ENCODE assay signal across 7 cellular contexts in the genomic region with DNA sequence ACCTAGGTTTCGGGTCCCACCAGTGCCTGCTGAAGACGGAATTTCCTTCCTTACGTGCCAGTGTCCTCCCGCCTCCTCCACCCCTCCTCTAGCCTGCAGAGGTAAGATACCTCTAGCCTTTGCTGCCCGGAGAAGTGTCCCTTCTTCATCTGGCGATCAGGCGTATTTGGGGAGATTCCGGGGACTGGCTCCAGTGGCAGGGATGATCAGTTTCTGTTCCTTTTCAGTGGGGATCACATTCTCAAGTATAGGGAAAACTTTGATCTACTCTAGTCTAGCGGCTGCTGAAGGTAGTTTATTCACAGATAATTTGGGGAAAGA. TPM values are rescaled to one million over a fixed set of nuclear protein-coding genes. Genes with fewer than 3 reads are reported as not detected.
DNase-seq lines count a peak whose midpoint lies in the region; ATAC-seq and TF ChIP-seq lines count a peak whose summit lies in the region.

No MANE protein-coding gene starts in this region.

- peaks cover 45% of the 10 kb centered on the region for H3K4me1 Mint-ChIP-seq in activated CD4-positive, alpha-beta memory T cell treated with anti-CD3 and anti-CD28 coated beads for 36 hours (ENCODE audit: low read depth)

- no peak for ATAC-seq in HG03469 (IDR thresholded peaks at IDR 0.05; ENCODE audit: unreplicated experiment)

- CTCF ChIA-PET in activated CD4-positive, alpha-beta memory T cell treated with anti-CD3 and anti-CD28 coated beads for 36 hours (lab: Charles Lee) = interaction anchor here (0.8 to 3.2 kb wide), 3 partner anchors 75 to 140 kb away, joined by 3 to 11 read pairs (median 4); no protein-coding TSS in a partner anchor

- H3K9me3 ChIP-seq in iPS DF 6.9 (ENCODE audit: control insufficient read depth, insufficient read depth, low read length) = no peaks in the 10 kb centered on the region
- H3K9me3 ChIP-seq in skeletal muscle satellite cell (replicated peaks; ENCODE audit: low read length) = no peaks in the 10 kb centered on the region

- H3K4me1 ChIP-seq in iPS DF 6.9 (ENCODE audit: control insufficient read depth, insufficient read depth, low read length) (no peaks in the 10 kb centered on the region), skeletal muscle satellite cell (ENCODE audit: control insufficient read depth, insufficient read depth, low read length) (peaks cover 16% of the 10 kb centered on the region)

- H3K27me3 Mint-ChIP-seq in activated CD4-positive, alpha-beta memory T cell treated with anti-CD3 and anti-CD28 coated beads for 36 hours = no peaks in the 10 kb centered on the region

- H3K36me3 Mint-ChIP-seq in activated CD4-positive, alpha-beta memory T cell treated with anti-CD3 and anti-CD28 coated beads for 36 hours = no peaks in the 10 kb centered on the region

- peak overlapping the region; percentile 96 for H3K4me3 ChIP-seq in GM12865 (ENCODE audit: low read depth, low read length)
- H3K4me3 ChIP-seq in iPS DF 6.9 (ENCODE audit: low read length) = peak overlapping the region; percentile 86
- H3K4me3 ChIP-seq in skeletal muscle satellite cell (ENCODE audit: low read length) = peak overlapping the region; percentile 94

- TF ChIP-seq CTCF in GM12865 (IDR thresholded peaks at IDR 0.05; ENCODE audit: insufficient read depth, low read depth, low read length, missing control alignments) = no peak

- POLR2A ChIA-PET in activated CD4-positive, alpha-beta memory T cell treated with anti-CD3 and anti-CD28 coated beads for 36 hours (lab: Charles Lee) = no interaction called here

- peak overlapping the region; percentile 80 for H3K4me3 Mint-ChIP-seq in activated CD4-positive, alpha-beta memory T cell treated with anti-CD3 and anti-CD28 coated beads for 36 hours

- peak overlapping the region; percentile 65 for H3K27ac Mint-ChIP-seq in activated CD4-positive, alpha-beta memory T cell treated with anti-CD3 and anti-CD28 coated beads for 36 hours

- DNase-seq in GM12865 (ENCODE audit: low read depth) = no peak
- DNase-seq in HS-27A (ENCODE audit: low read depth) = peak; percentile 5
- DNase-seq in activated CD4-positive, alpha-beta memory T cell treated with anti-CD3 and anti-CD28 coated beads for 36 hours = no peak
- no peak for DNase-seq in iPS DF 6.9 (ENCODE audit: low read depth, low spot score)
- DNase-seq in effector CD4-positive, alpha-beta T cell = no peak

- H3K9ac ChIP-seq in skeletal muscle satellite cell (ENCODE audit: low read depth, low read length) = peak overlapping the region; percentile 95

- intact Hi-C loops in activated CD4-positive, alpha-beta memory T cell treated with anti-CD3 and anti-CD28 coated beads for 36 hours (cut with micrococcal nuclease) = no loop called here

- H3K36me3 ChIP-seq in iPS DF 6.9 (ENCODE audit: control insufficient read depth, insufficient read depth, low read length) = no peaks in the 10 kb centered on the region
- no peaks in the 10 kb centered on the region for H3K36me3 ChIP-seq in skeletal muscle satellite cell (ENCODE audit: insufficient read depth, low read length)

- no peaks in the 10 kb centered on the region for H3K9me3 Mint-ChIP-seq in activated CD4-positive, alpha-beta memory T cell treated with anti-CD3 and anti-CD28 coated beads for 36 hours

- H3K4me2 ChIP-seq in skeletal muscle satellite cell (ENCODE audit: low read length) = peak overlapping the region; percentile 86

- H3K27me3 ChIP-seq in iPS DF 6.9 (ENCODE audit: control insufficient read depth, insufficient read depth, low read length) = no peaks in the 10 kb centered on the region
- H3K27me3 ChIP-seq in skeletal muscle satellite cell (ENCODE audit: control insufficient read depth, insufficient read depth, low read length) = no peaks in the 10 kb centered on the region

- no CpG with 5 or more reads among the region's 9 CpGs for WGBS in iPS DF 6.9 (ENCODE audit: insufficient coverage, insufficient read length)

- no peak overlapping the region for H3K27ac ChIP-seq in iPS DF 6.9 (ENCODE audit: low read length)

RNA-seq across cellular contexts. Expression of gene CEP350, which starts 0.7 kb away (rescaled TPM):
- total RNA-seq in activated CD4-positive, alpha-beta memory T cell treated with anti-CD3 and anti-CD28 coated beads for 36 hours = 10 to 100 TPM; 31.7 to 34.2 TPM
- 29.5 and 40.3 TPM in 2 replicates for total RNA-seq in skeletal muscle satellite cell (2012; rRNA removed)
